In the genomic region with DNA sequence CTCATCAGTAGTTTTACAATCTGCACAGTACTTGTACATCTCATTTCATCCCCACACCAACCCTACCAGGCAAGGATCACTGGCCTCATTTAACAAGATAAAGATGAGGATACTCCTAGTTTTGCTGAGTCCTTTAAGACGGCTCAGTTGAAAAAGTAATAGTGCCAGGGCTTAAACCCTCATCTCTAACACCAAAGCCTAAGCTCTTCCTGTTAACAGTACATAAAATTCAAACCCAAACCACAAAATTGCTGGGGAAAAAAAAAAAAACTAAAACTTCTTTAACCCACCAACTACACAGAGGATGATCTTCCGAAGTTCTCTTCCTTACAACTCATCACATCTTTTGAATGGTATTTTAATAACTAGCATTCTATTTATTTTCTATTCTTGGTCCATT, we compare ENCODE assay signal across 8 cellular contexts. TPM values are rescaled to one million over a fixed set of nuclear protein-coding genes. Genes with fewer than 3 reads are reported as not detected.
DNase-seq lines count a peak whose midpoint lies in the region; ATAC-seq and TF ChIP-seq lines count a peak whose summit lies in the region.

No MANE protein-coding gene starts in this region.

- H4K5ac ChIP-seq in H9 (ENCODE audit: insufficient read length, low read depth, low read length) = no peak overlapping the region

- H3K4me1 Mint-ChIP-seq in H9 = peaks cover 11 to 16% of the 10 kb centered on the region in 2 experiments
- peaks cover 42% of the 10 kb centered on the region for H3K4me1 Mint-ChIP-seq in T-helper 2 cell treated with Interferon-gamma antibody and Interleukin-4, amounts not matched to agents 5 μg/mL and 100 μg/mL, for 36 hours (ENCODE audit: low read depth)

- ATAC-seq in gastrocnemius medialis (no peak), HG02610 (IDR thresholded peaks at IDR 0.05; ENCODE audit: unreplicated experiment) (no peak)

- no peak for TF ChIP-seq POLR2A in gastrocnemius medialis (IDR thresholded peaks at IDR 0.05)

- intact Hi-C loops in gastrocnemius medialis (cut with DNase I; ENCODE audit: low total_unique reads) = no loop called here

- H3K36me3 Mint-ChIP-seq in H9 (ENCODE audit: insufficient read depth in 1 of 3, low read depth in 3 of 3) = peaks cover 2 to 18% (median 9%) of the 10 kb centered on the region in 3 experiments; a peak in 5 of 7 replicates
- H3K36me3 Mint-ChIP-seq in T-helper 2 cell treated with Interferon-gamma antibody and Interleukin-4, amounts not matched to agents 5 μg/mL and 100 μg/mL, for 36 hours (ENCODE audit: low read depth) = peaks cover 30% of the 10 kb centered on the region

- no peak overlapping the region for H2BK120ac ChIP-seq in H9 (ENCODE audit: low read depth, low read length, poor library complexity, severe bottlenecking)

- no peaks in the 10 kb centered on the region for H3K36me3 ChIP-seq in gastrocnemius medialis

- H3K79me2 ChIP-seq in H9 (ENCODE audit: insufficient read depth, low read length) = peaks cover 31% of the 10 kb centered on the region; the same call in 1 of the 2 replicates

- no peaks in the 10 kb centered on the region for H3K9me3 Mint-ChIP-seq in H9
- H3K9me3 Mint-ChIP-seq in T-helper 2 cell treated with Interferon-gamma antibody and Interleukin-4, amounts not matched to agents 5 μg/mL and 100 μg/mL, for 36 hours = peaks cover 3% of the 10 kb centered on the region

- no peak overlapping the region for H3K18ac ChIP-seq in H9 (ENCODE audit: insufficient read length, low read depth, low read length)

- H3K56ac ChIP-seq in H9 (ENCODE audit: insufficient read length, low read depth, low read length) = no peak overlapping the region

- no peak overlapping the region for H2BK12ac ChIP-seq in H9 (ENCODE audit: insufficient read length, low read depth, low read length)

- H3K9ac ChIP-seq in H9 (ENCODE audit: extremely low read depth, insufficient read length, low read length) = no peak overlapping the region

- H2BK15ac ChIP-seq in H9 (ENCODE audit: low read depth, low read length) = no peak overlapping the region

- H2BK20ac ChIP-seq in H9 (ENCODE audit: low read depth, low read length, poor library complexity, severe bottlenecking) = no peak overlapping the region

- H3K4me1 ChIP-seq in H9 (ENCODE audit: insufficient read depth, low read length) = no peaks in the 10 kb centered on the region
- peaks cover 33 to 45% of the 10 kb centered on the region in 2 donors for H3K4me1 ChIP-seq in gastrocnemius medialis

- H3K14ac ChIP-seq in H9 (ENCODE audit: insufficient read depth, low read length) = no peak overlapping the region

- peaks cover 7% of the 10 kb centered on the region for H3K23me2 ChIP-seq in H9 (ENCODE audit: insufficient read length, low read depth, low read length, poor library complexity, severe bottlenecking)

- in situ Hi-C loops in gastrocnemius medialis (cut with MboI; ENCODE audit: low sequenced_read_pairs in 4 of 4) = no loop called here

- no peaks in the 10 kb centered on the region for H4K20me1 ChIP-seq in H9 (ENCODE audit: control insufficient read depth, insufficient read depth, insufficient read length)

- H3K4me3 ChIP-seq in fibroblast of the aortic adventitia (ENCODE audit: low read depth, low read length) (peak overlapping the region; percentile 98), gastrocnemius medialis (peak overlapping the region; percentile 92 to 98 (median 94))

- WGBS in H9 (ENCODE audit: extremely low coverage, insufficient read length, low lambda C conversion rate) = no CpG with 5 or more reads among the region's 2 CpGs

- H3K27me3 ChIP-seq in H9 (ENCODE audit: insufficient read depth, low read length) = no peaks in the 10 kb centered on the region
- H3K27me3 ChIP-seq in gastrocnemius medialis = no peaks in the 10 kb centered on the region

- no peak overlapping the region for H2AFZ ChIP-seq in H9 (ENCODE audit: low read length)

- no peak for TF ChIP-seq CTCF in H9 (conservative IDR thresholded peaks at IDR 0.05)
- TF ChIP-seq CTCF in fibroblast of the aortic adventitia (IDR thresholded peaks at IDR 0.05; ENCODE audit: insufficient read depth, low read length) = no peak
- no peak for TF ChIP-seq CTCF in gastrocnemius medialis (IDR thresholded peaks at IDR 0.05 in 4 of 5, conservative IDR thresholded peaks at IDR 0.05 in 1 of 5)

- H3K4me2 ChIP-seq in H9 (ENCODE audit: insufficient read depth, insufficient read length, low read length) = peak overlapping the region; percentile 100

- H3K4me3 Mint-ChIP-seq in H9 = peak overlapping the region; percentile 93 to 95
- peak overlapping the region; percentile 93 for H3K4me3 Mint-ChIP-seq in T-helper 2 cell treated with Interferon-gamma antibody and Interleukin-4, amounts not matched to agents 5 μg/mL and 100 μg/mL, for 36 hours

- no peak overlapping the region for H3K23ac ChIP-seq in H9 (ENCODE audit: insufficient read length, low read depth, low read length)

- H4K8ac ChIP-seq in H9 (replicated peaks; ENCODE audit: insufficient read length, low read depth, low read length) = no peak overlapping the region

- H3K27ac Mint-ChIP-seq in H9 = peak overlapping the region in 1 of 3 experiments; percentile 94; a peak in 1 of 7 replicates
- peak overlapping the region; percentile 98 for H3K27ac Mint-ChIP-seq in T-helper 2 cell treated with Interferon-gamma antibody and Interleukin-4, amounts not matched to agents 5 μg/mL and 100 μg/mL, for 36 hours

- no peak overlapping the region for H2AK5ac ChIP-seq in H9 (ENCODE audit: insufficient read length, low read length)

- no peak for DNase-seq in H9
- no peak for DNase-seq in T-helper 2 cell treated with Interferon-gamma antibody and Interleukin-4, amounts not matched to agents 5 μg/mL and 100 μg/mL, for 36 hours (ENCODE audit: low spot score)
- DNase-seq in fibroblast of the aortic adventitia (ENCODE audit: low read depth) = no peak
- DNase-seq in gastrocnemius medialis = no peak
- DNase-seq in NCI-H524 (lab: John Stamatoyannopoulos, UW) = no peak
- DNase-seq in AG08396 (ENCODE audit: low spot score) = no peak
- no peak for DNase-seq in GDM1 (lab: John Stamatoyannopoulos, UW)

- no peak overlapping the region for H2BK5ac ChIP-seq in H9 (ENCODE audit: insufficient read length, low read length)

- H3K27ac ChIP-seq in H9 (ENCODE audit: insufficient read length, low read depth, low read length) = no peak overlapping the region
- peak overlapping the region; percentile 92 to 98 (median 95) for H3K27ac ChIP-seq in gastrocnemius medialis

- H3K27me3 Mint-ChIP-seq in H9 (ENCODE audit: low read depth) = peaks cover 1% of the 10 kb centered on the region
- no peaks in the 10 kb centered on the region for H3K27me3 Mint-ChIP-seq in T-helper 2 cell treated with Interferon-gamma antibody and Interleukin-4, amounts not matched to agents 5 μg/mL and 100 μg/mL, for 36 hours (ENCODE audit: low read depth)

- H3K9me3 ChIP-seq in H9 (ENCODE audit: control insufficient read depth, low read depth, low read length) (no peaks in the 10 kb centered on the region), gastrocnemius medialis (no peaks in the 10 kb centered on the region)

- H4K91ac ChIP-seq in H9 (ENCODE audit: insufficient read length, low read depth, low read length) = no peak overlapping the region

- H3K4ac ChIP-seq in H9 (ENCODE audit: low read depth, low read length) = no peak overlapping the region

- no peaks in the 10 kb centered on the region for H3K79me1 ChIP-seq in H9 (ENCODE audit: insufficient read depth, low read depth, low read length, poor library complexity, severe bottlenecking)

- no peak overlapping the region for H3T11ph ChIP-seq in H9 (ENCODE audit: low read length)

RNA-seq across cellular contexts. Expression of gene SAR1A, which starts 1.3 kb away (rescaled TPM):
- total RNA-seq in H9 (2021) (144 and 153 TPM in 2 replicates), fibroblast of the aortic adventitia (ENCODE audit: low replicate concordance) (145 and 209 TPM in 2 replicates), gastrocnemius medialis (10 to 100 TPM; 53.9 to 64.4 (median 59.5) TPM)

RNA-seq across cellular contexts. Expression of gene TYSND1, which starts 22.5 kb away (rescaled TPM):
- total RNA-seq in H9 (2021) (12.8 and 13.4 TPM in 2 replicates), fibroblast of the aortic adventitia (ENCODE audit: low replicate concordance) (9.7 and 20.0 TPM in 2 replicates), gastrocnemius medialis (10 to 100 TPM in 1 of 4 donors, 1 to 10 TPM in 3; 2.7 to 10.3 (median 4.7) TPM)

RNA-seq across cellular contexts. Expression of gene AIFM2, which starts 36.4 kb away (rescaled TPM):
- total RNA-seq in H9 (2021) (4.8 and 5.3 TPM in 2 replicates), fibroblast of the aortic adventitia (ENCODE audit: low replicate concordance) (2.5 and 7.3 TPM in 2 replicates), gastrocnemius medialis (10 to 100 TPM in 2 of 4 donors, 1 to 10 TPM in 2; 6.8 to 11.0 (median 9.8) TPM)
